In genomic region chr7:142833174-142834027, GRCh38 we compare ENCODE assay signal across 12 cellular contexts. TPM values are rescaled to one million over a fixed set of nuclear protein-coding genes. Genes with fewer than 3 reads are reported as not detected.
DNase-seq lines count a peak whose midpoint lies in the region; ATAC-seq, FAIRE-seq and TF ChIP-seq lines count a peak whose summit lies in the region.
"Had no signal": no experiment of that assay in that cellular context is flagged by ENCODE, and none has a peak within 500 bp of the region (broad histone marks: within the 10 kb centered on the region; RNA-seq: fewer than 3 reads in every experiment).

No MANE protein-coding gene starts in this region.

- intact Hi-C loops in K562 (cut with micrococcal nuclease) (no loop called here), stomach (cut with DNase I; ENCODE audit: low total_unique reads) (no loop called here)

- TF ChIP-seq CTCF in K562 (IDR thresholded peaks at IDR 0.05 in 2 of 3, conservative IDR thresholded peaks at IDR 0.05 in 1 of 3; ENCODE audit: insufficient read depth in 2 of 3, low read depth in 1 of 3, low read length in 3 of 3): no peak
- no peak for TF ChIP-seq CTCF in stomach (IDR thresholded peaks at IDR 0.05)

- no peak overlapping the region for H3K9ac ChIP-seq in K562 (ENCODE audit: insufficient read depth in 1 of 2, low read depth in 2 of 2, low read length in 2 of 2)

- H3K4me2 ChIP-seq in K562 (ENCODE audit: insufficient read depth, low read length): peak overlapping the region; percentile 36

- no peaks in the 10 kb centered on the region; a peak in 1 of 5 replicates for H3K27me3 ChIP-seq in K562 (ENCODE audit: control insufficient read depth in 2 of 2, insufficient read depth in 2 of 2, low read length in 2 of 2)
- no peaks in the 10 kb centered on the region for H3K27me3 ChIP-seq in stomach

- 0 out of 2 replicates have a peak overlapping the region, but pooled peaks have one; percentile 4 for H2AFZ ChIP-seq in K562 (ENCODE audit: low read depth, low read length)

- DNase-seq in K562 (ENCODE audit: extremely low read depth in 1 of 4, low spot score in 3 of 4): peak in 3 of 4 experiments; percentile 44 to 64 (median 51)
- DNase-seq in germinal center (ENCODE audit: low spot score): no peak
- no peak for DNase-seq in NCI-H524 (lab: John Stamatoyannopoulos, UW)
- DNase-seq in NCI-H146 treated with DMSO at 0.1 percent for 48 hours (lab: John Stamatoyannopoulos, UW; ENCODE audit: unreplicated experiment): no peak
- no peak for DNase-seq in stomach
- DNase-seq: activated B cell treated with CpG ODN at 0.5 μM for 24 hours, Caco-2 had no signal

- WGBS in K562 (ENCODE audit: insufficient coverage, low coverage, missing lambda C conversion rate): 5% methylated on average over 6 of the region's 6 CpGs
- 32 to 55% (median 43%) methylated on average over 6 of the region's 6 CpGs for WGBS in stomach, 5 donors

- H3K4me3 ChIP-seq in K562 (no peak overlapping the region), stomach (no peak overlapping the region)

- no TSS peak for BruUV-seq in K562 (replicated peaks; lab: Mats Ljungman, UMichigan)

- no peak for TF ChIP-seq EP300 in K562 (IDR thresholded peaks at IDR 0.05; ENCODE audit: low read length)
- TF ChIP-seq EP300 in stomach (IDR thresholded peaks at IDR 0.05): no peak

- POLR2A ChIA-PET in K562 (lab: Yijun Ruan, JAX): interaction anchor here (1.0 kb wide), 1 partner anchor 12 kb away, joined by 3 read pairs; no protein-coding TSS in a partner anchor

- H3K79me2 ChIP-seq in K562 (ENCODE audit: control insufficient read depth, insufficient read depth, low read length): no peaks in the 10 kb centered on the region

- FAIRE-seq in K562 (lab: Jason Lieb, UNC): peak; percentile 81
- FAIRE-seq: H1 had no signal

- TF ChIP-seq POLR2A in K562 (conservative IDR thresholded peaks at IDR 0.05) (no peak), stomach (IDR thresholded peaks at IDR 0.05) (no peak)

- TF ChIP-seq RAD21 in K562 (CRISPR knock-in tag; conservative IDR thresholded peaks at IDR 0.05 in 1 of 2, IDR thresholded peaks at IDR 0.05 in 1 of 2): no peak

- CTCF ChIA-PET in K562 (lab: Yijun Ruan, JAX; ENCODE audit: low intra/inter-chr PET ratio): no interaction called here

- ATAC-seq in GM18519 (IDR thresholded peaks at IDR 0.05; ENCODE audit: low FRiP score, unreplicated experiment) (peak; percentile 79), GM21737 (IDR thresholded peaks at IDR 0.05; ENCODE audit: unreplicated experiment) (peak; percentile 66), HG03442 (IDR thresholded peaks at IDR 0.05; ENCODE audit: unreplicated experiment) (peak; percentile 88), K562 (peak; percentile 85)

- no peaks in the 10 kb centered on the region for H4K20me1 ChIP-seq in K562 (replicated peaks; ENCODE audit: control insufficient read depth, insufficient read depth, low read length)

- H3K4me1 ChIP-seq in K562 (replicated peaks in 1 of 2; ENCODE audit: control insufficient read depth in 2 of 2, insufficient read depth in 2 of 2, low read length in 2 of 2): peaks cover 4 to 19% of the 10 kb centered on the region in 2 experiments; a peak in 3 of 5 replicates
- no peaks in the 10 kb centered on the region for H3K4me1 ChIP-seq in stomach
- H3K4me1 ChIP-seq: Caco-2 had no signal

- H3K9me3 ChIP-seq in K562 (replicated peaks; ENCODE audit: control insufficient read depth, insufficient read depth, low read depth, low read length) (no peaks in the 10 kb centered on the region), stomach (no peaks in the 10 kb centered on the region)
- H3K9me3 ChIP-seq: Caco-2 had no signal

- no peaks in the 10 kb centered on the region for H3K9me1 ChIP-seq in K562 (ENCODE audit: control insufficient read depth, insufficient read depth, low read length)

- in situ Hi-C loops in K562 (cut with MboI): no loop called here

- H3K27ac ChIP-seq in K562 (ENCODE audit: extremely low read depth, low read depth, low read length): no peak overlapping the region
- no peak overlapping the region for H3K27ac ChIP-seq in stomach

- no peaks in the 10 kb centered on the region for H3K36me3 ChIP-seq in K562 (ENCODE audit: control insufficient read depth, insufficient read depth, low read length)
- H3K36me3 ChIP-seq in stomach: no peaks in the 10 kb centered on the region

TF ChIP-seq in K562, 482 proteins besides CTCF, POLR2A, EP300 and RAD21 (continues in another document):
- peak; percentile 81; the same call in 1 of the 2 replicates for TF ChIP-seq JUND (IDR thresholded peaks at IDR 0.05; ENCODE audit: borderline replicate concordance, low read depth, low read length)
- TF ChIP-seq JUND (tag; IDR thresholded peaks at IDR 0.05; ENCODE audit: borderline replicate concordance, low read depth, low read length): peak; percentile 86; the same call in 2 of the 3 replicates
- TF ChIP-seq, protein P1, sequence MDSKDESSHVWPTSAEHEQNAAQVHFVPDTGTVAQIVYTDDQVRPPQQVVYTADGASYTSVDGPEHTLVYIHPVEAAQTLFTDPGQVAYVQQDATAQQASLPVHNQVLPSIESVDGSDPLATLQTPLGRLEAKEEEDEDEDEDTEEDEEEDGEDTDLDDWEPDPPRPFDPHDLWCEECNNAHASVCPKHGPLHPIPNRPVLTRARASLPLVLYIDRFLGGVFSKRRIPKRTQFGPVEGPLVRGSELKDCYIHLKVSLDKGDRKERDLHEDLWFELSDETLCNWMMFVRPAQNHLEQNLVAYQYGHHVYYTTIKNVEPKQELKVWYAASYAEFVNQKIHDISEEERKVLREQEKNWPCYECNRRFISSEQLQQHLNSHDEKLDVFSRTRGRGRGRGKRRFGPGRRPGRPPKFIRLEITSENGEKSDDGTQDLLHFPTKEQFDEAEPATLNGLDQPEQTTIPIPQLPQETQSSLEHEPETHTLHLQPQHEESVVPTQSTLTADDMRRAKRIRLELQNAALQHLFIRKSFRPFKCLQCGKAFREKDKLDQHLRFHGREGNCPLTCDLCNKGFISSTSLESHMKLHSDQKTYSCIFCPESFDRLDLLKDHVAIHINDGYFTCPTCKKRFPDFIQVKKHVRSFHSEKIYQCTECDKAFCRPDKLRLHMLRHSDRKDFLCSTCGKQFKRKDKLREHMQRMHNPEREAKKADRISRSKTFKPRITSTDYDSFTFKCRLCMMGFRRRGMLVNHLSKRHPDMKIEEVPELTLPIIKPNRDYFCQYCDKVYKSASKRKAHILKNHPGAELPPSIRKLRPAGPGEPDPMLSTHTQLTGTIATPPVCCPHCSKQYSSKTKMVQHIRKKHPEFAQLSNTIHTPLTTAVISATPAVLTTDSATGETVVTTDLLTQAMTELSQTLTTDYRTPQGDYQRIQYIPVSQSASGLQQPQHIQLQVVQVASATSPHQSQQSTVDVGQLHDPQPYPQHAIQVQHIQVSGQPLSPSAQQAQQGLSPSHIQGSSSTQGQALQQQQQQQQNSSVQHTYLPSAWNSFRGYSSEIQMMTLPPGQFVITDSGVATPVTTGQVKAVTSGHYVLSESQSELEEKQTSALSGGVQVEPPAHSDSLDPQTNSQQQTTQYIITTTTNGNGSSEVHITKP (IDR thresholded peaks at IDR 0.05; ENCODE audit: partially characterized antibody): peak; percentile 40
- peak; percentile 65; the same call in 1 of the 2 replicates for TF ChIP-seq SMARCA4 (IDR thresholded peaks at IDR 0.05)
- no peak for TF ChIP-seq KAT8 (IDR thresholded peaks at IDR 0.05; ENCODE audit: low read depth)
- TF ChIP-seq TRIM24 (IDR thresholded peaks at IDR 0.05): peak; percentile 23 to 61; a peak in 2 of 4 replicates

RNA-seq across cellular contexts. Expression of gene EPHB6, which starts 21.5 kb away (rescaled TPM):
- total RNA-seq in K562 (2011; cell fraction: chromatin; rRNA removed; ENCODE audit: low replicate concordance): 81.3 and 499 TPM in 2 replicates
- 147 and 442 TPM in 2 replicates for total RNA-seq in K562 (2011; cell fraction: nucleolus; rRNA removed)
- total RNA-seq in K562 (2011; cell fraction: nucleoplasm; rRNA removed): 112 and 171 TPM in 2 replicates
- 10.4 and 11.3 TPM in 2 replicates for total RNA-seq in K562 (2014; rRNA removed)
- 4.1 and 4.3 TPM in 2 replicates for total RNA-seq in K562 (2014; rRNA removed; fragmentation: Illumina TruSeq; extraction: Trizol)
- total RNA-seq in K562 (2015; rRNA removed; fragmentation: Illumina TruSeq; extraction: Trizol): 1.5 and 2.1 TPM in 2 replicates
- 13.2 and 19.1 TPM in 2 replicates for total RNA-seq in K562 (2021)
- polyA plus RNA-seq in K562 (2011; rRNA removed): 108 and 123 TPM in 2 replicates
- polyA plus RNA-seq in K562 (2011; cell fraction: cytosol; rRNA removed): 99.6 and 191 TPM in 2 replicates
- 516 and 1,081 TPM in 2 replicates for polyA plus RNA-seq in K562 (2011; cell fraction: nucleus; rRNA removed)
- polyA plus RNA-seq in K562 (2012): 8.8 and 13.0 TPM in 2 replicates
- polyA plus RNA-seq in K562 (2014; fragmentation: Illumina TruSeq; extraction: Trizol): 7.6 and 10.7 TPM in 2 replicates
- 1 to 10 TPM; 1.4 to 2.5 TPM for polyA plus RNA-seq in K562 (2014; fragmentation: Nextera tagmentation; extraction: Ambion mirVana)
- polyA plus RNA-seq in K562 (2014; rRNA removed): 12.0 and 16.3 TPM in 2 replicates
- polyA minus RNA-seq in K562 (2011; rRNA and poly(A)+ RNA removed): 56.3 and 87.3 TPM in 2 replicates
- polyA minus RNA-seq in K562 (2011; cell fraction: cytosol; rRNA and poly(A)+ RNA removed): 119 and 124 TPM in 2 replicates
- 75.4 and 113 TPM in 2 replicates for polyA minus RNA-seq in K562 (2011; cell fraction: nucleus; rRNA and poly(A)+ RNA removed)
- total RNA-seq in stomach: 1 to 10 TPM; 5.4 to 9.6 (median 8.0) TPM
- polyA plus RNA-seq in stomach: 10 to 100 TPM in 2 of 3 donors, 1 to 10 TPM in 1; 6.2 to 23.1 (median 19.3) TPM

RNA-seq across cellular contexts. Expression of gene TRPV6, which starts 52.1 kb away (rescaled TPM):
- total RNA-seq in K562 (2011; cell fraction: chromatin; rRNA removed; ENCODE audit: low replicate concordance): 2.1 and 5.6 TPM in 2 replicates
- 3.2 and 3.3 TPM in 2 replicates for total RNA-seq in K562 (2011; cell fraction: nucleolus; rRNA removed)
- 2.2 and 2.7 TPM in 2 replicates for total RNA-seq in K562 (2011; cell fraction: nucleoplasm; rRNA removed)
- total RNA-seq in K562 (2014; rRNA removed) (0.04 and 0.36 TPM in 2 replicates), K562 (2014; rRNA removed; fragmentation: Illumina TruSeq; extraction: Trizol) (0.11 and 0.51 TPM in 2 replicates), K562 (2015; rRNA removed; fragmentation: Illumina TruSeq; extraction: Trizol) (0.04 and 0.11 TPM in 2 replicates), K562 (2021) (0.18 and 0.81 TPM in 2 replicates), stomach (10 to 100 TPM in 2 of 5 donors, 1 to 10 TPM in 2, not detected in 1; 2.6 to 11.7 (median 10.3) TPM)
- polyA plus RNA-seq in K562 (2011; rRNA removed) (0.08 and 0.37 TPM in 2 replicates), K562 (2014; fragmentation: Illumina TruSeq; extraction: Trizol) (0.25 and 0.26 TPM in 2 replicates), K562 (2014; fragmentation: Nextera tagmentation; extraction: Ambion mirVana) (under 1 TPM; 0.04 to 0.06 TPM), K562 (2014; rRNA removed) (0.22 and 0.32 TPM in 2 replicates), stomach (1 to 10 TPM; 4.7 to 7.7 (median 7.4) TPM)
- 0.19 and 0.33 TPM in 2 replicates for polyA plus RNA-seq in K562 (2011; cell fraction: cytosol; rRNA removed)
- polyA plus RNA-seq in K562 (2011; cell fraction: nucleus; rRNA removed): 3.7 and 4.0 TPM in 2 replicates
- polyA plus RNA-seq in K562 (2012): 0.59 and 13.5 TPM in 2 replicates
- 0.36 and 0.46 TPM in 2 replicates for polyA minus RNA-seq in K562 (2011; rRNA and poly(A)+ RNA removed)
- not detected in 2 replicates for polyA minus RNA-seq in K562 (2011; cell fraction: cytosol; rRNA and poly(A)+ RNA removed)
- 0.89 and 0.94 TPM in 2 replicates for polyA minus RNA-seq in K562 (2011; cell fraction: nucleus; rRNA and poly(A)+ RNA removed)
- total RNA-seq: activated B cell treated with CpG ODN at 0.5 μM for 24 hours, fibroblast of villous mesenchyme had no signal

Comparison
In these comparisons a context has a peak if more than half of its experiments do, and no peak if none do; other contexts are left out.
1. DNase-seq: peak in K562 (3 of 4); none in germinal center (single experiment), NCI-H524 (0 of 2), NCI-H146 treated with DMSO at 0.1 percent for 48 hours (single experiment) and stomach (single experiment).
2. Peak in every context shown above with its lines, with median percentiles within 50 percentile points of each other: ATAC-seq.